ENCODE assay signal across 1 cellular context in the genomic region with DNA sequence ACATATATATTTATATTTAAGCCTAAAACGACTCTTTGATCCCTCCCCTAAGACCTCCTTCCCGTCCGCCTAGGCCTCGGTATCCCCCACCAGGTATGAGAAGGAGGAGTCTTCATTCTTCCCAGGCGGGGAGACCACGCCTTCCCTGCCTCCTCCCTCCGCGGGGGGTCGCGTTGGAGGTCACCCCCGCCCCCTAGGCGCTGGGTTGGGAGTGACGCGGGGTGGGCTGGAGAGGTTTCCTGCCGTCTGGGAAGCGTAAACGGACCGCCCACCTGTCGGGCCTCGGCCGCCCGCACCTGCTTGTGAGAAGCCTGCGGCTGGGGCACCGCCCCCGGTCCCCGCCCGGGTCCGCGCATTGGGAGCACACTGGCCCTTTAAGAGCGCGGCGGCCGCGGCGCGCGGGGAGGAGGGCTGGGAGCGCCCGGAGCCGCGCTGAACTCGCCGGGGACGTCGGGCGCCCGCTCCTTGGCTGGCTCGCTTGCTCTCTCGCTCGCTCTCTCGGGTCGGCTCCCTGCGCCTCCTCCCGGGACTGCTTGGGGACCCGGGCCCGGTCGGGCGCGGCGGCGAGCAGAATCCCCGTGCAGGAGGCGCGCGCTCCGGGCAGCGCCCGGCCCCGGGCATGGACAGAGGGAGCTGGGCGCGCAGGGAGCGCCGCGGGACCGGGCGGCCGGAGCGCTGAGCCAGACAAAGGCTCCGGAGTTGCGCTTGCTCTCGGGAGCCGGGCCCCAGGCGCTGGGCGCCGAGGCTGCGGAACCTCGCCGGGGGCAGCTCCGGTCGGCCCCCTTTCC.
TF ChIP-seq lines count a peak whose summit lies in the region.

A gene (plus strand): TSS at position 404 of the 788 bp plus-strand sequence. CDS start 597 bp downstream, outside the sequence.

TF ChIP-seq in WTC11, 78 proteins besides CTCF, POLR2A, EP300 and RAD21 (continued from another document):
- TF ChIP-seq, protein P1, sequence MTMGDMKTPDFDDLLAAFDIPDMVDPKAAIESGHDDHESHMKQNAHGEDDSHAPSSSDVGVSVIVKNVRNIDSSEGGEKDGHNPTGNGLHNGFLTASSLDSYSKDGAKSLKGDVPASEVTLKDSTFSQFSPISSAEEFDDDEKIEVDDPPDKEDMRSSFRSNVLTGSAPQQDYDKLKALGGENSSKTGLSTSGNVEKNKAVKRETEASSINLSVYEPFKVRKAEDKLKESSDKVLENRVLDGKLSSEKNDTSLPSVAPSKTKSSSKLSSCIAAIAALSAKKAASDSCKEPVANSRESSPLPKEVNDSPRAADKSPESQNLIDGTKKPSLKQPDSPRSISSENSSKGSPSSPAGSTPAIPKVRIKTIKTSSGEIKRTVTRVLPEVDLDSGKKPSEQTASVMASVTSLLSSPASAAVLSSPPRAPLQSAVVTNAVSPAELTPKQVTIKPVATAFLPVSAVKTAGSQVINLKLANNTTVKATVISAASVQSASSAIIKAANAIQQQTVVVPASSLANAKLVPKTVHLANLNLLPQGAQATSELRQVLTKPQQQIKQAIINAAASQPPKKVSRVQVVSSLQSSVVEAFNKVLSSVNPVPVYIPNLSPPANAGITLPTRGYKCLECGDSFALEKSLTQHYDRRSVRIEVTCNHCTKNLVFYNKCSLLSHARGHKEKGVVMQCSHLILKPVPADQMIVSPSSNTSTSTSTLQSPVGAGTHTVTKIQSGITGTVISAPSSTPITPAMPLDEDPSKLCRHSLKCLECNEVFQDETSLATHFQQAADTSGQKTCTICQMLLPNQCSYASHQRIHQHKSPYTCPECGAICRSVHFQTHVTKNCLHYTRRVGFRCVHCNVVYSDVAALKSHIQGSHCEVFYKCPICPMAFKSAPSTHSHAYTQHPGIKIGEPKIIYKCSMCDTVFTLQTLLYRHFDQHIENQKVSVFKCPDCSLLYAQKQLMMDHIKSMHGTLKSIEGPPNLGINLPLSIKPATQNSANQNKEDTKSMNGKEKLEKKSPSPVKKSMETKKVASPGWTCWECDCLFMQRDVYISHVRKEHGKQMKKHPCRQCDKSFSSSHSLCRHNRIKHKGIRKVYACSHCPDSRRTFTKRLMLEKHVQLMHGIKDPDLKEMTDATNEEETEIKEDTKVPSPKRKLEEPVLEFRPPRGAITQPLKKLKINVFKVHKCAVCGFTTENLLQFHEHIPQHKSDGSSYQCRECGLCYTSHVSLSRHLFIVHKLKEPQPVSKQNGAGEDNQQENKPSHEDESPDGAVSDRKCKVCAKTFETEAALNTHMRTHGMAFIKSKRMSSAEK (CRISPR knock-in tag; IDR thresholded peaks at IDR 0.05; ENCODE audit: borderline replicate concordance), result no peak
- TF ChIP-seq ZNF232 (CRISPR knock-in tag; IDR thresholded peaks at IDR 0.05) (peak; percentile 58; the same call in 1 of the 2 replicates), SP1 (CRISPR knock-in tag; conservative IDR thresholded peaks at IDR 0.05) (peak; percentile 90), MXD4 (CRISPR knock-in tag; IDR thresholded peaks at IDR 0.05; ENCODE audit: borderline replicate concordance) (no peak), ZNF121 (CRISPR knock-in tag; IDR thresholded peaks at IDR 0.05) (no peak), CREM (CRISPR knock-in tag; IDR thresholded peaks at IDR 0.05) (0 out of 2 replicates have a peak, but pooled peaks have one; percentile 33), ZNF423 (CRISPR knock-in tag; IDR thresholded peaks at IDR 0.05) (peak; percentile 46; the same call in 1 of the 2 replicates), ETV6 (CRISPR knock-in tag; IDR thresholded peaks at IDR 0.05) (peak; percentile 82), TCF7 (CRISPR knock-in tag; IDR thresholded peaks at IDR 0.05; ENCODE audit: low read depth) (no peak), FOXK1 (CRISPR knock-in tag; IDR thresholded peaks at IDR 0.05) (0 out of 2 replicates have a peak, but pooled peaks have one; percentile 17), TEAD1 (CRISPR knock-in tag; IDR thresholded peaks at IDR 0.05) (peak; percentile 61)
- TF ChIP-seq, protein P2, sequence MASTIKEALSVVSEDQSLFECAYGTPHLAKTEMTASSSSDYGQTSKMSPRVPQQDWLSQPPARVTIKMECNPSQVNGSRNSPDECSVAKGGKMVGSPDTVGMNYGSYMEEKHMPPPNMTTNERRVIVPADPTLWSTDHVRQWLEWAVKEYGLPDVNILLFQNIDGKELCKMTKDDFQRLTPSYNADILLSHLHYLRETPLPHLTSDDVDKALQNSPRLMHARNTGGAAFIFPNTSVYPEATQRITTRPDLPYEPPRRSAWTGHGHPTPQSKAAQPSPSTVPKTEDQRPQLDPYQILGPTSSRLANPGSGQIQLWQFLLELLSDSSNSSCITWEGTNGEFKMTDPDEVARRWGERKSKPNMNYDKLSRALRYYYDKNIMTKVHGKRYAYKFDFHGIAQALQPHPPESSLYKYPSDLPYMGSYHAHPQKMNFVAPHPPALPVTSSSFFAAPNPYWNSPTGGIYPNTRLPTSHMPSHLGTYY (CRISPR knock-in tag; IDR thresholded peaks at IDR 0.05), result no peak
- TF ChIP-seq, protein P3, sequence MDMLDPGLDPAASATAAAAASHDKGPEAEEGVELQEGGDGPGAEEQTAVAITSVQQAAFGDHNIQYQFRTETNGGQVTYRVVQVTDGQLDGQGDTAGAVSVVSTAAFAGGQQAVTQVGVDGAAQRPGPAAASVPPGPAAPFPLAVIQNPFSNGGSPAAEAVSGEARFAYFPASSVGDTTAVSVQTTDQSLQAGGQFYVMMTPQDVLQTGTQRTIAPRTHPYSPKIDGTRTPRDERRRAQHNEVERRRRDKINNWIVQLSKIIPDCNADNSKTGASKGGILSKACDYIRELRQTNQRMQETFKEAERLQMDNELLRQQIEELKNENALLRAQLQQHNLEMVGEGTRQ (CRISPR knock-in tag; IDR thresholded peaks at IDR 0.05), result 0 out of 2 replicates have a peak, but pooled peaks have one; percentile 1
- TF ChIP-seq, protein P4, sequence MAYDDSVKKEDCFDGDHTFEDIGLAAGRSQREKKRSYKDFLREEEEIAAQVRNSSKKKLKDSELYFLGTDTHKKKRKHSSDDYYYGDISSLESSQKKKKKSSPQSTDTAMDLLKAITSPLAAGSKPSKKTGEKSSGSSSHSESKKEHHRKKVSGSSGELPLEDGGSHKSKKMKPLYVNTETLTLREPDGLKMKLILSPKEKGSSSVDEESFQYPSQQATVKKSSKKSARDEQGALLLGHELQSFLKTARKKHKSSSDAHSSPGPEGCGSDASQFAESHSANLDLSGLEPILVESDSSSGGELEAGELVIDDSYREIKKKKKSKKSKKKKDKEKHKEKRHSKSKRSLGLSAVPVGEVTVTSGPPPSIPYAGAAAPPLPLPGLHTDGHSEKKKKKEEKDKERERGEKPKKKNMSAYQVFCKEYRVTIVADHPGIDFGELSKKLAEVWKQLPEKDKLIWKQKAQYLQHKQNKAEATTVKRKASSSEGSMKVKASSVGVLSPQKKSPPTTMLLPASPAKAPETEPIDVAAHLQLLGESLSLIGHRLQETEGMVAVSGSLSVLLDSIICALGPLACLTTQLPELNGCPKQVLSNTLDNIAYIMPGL (CRISPR knock-in tag; IDR thresholded peaks at IDR 0.05), result peak; percentile 85; the same call in 1 of the 2 replicates
- TF ChIP-seq, protein P5, sequence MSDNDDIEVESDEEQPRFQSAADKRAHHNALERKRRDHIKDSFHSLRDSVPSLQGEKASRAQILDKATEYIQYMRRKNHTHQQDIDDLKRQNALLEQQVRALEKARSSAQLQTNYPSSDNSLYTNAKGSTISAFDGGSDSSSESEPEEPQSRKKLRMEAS (CRISPR knock-in tag; IDR thresholded peaks at IDR 0.05), result peak; percentile 61
- TF ChIP-seq, protein P6, sequence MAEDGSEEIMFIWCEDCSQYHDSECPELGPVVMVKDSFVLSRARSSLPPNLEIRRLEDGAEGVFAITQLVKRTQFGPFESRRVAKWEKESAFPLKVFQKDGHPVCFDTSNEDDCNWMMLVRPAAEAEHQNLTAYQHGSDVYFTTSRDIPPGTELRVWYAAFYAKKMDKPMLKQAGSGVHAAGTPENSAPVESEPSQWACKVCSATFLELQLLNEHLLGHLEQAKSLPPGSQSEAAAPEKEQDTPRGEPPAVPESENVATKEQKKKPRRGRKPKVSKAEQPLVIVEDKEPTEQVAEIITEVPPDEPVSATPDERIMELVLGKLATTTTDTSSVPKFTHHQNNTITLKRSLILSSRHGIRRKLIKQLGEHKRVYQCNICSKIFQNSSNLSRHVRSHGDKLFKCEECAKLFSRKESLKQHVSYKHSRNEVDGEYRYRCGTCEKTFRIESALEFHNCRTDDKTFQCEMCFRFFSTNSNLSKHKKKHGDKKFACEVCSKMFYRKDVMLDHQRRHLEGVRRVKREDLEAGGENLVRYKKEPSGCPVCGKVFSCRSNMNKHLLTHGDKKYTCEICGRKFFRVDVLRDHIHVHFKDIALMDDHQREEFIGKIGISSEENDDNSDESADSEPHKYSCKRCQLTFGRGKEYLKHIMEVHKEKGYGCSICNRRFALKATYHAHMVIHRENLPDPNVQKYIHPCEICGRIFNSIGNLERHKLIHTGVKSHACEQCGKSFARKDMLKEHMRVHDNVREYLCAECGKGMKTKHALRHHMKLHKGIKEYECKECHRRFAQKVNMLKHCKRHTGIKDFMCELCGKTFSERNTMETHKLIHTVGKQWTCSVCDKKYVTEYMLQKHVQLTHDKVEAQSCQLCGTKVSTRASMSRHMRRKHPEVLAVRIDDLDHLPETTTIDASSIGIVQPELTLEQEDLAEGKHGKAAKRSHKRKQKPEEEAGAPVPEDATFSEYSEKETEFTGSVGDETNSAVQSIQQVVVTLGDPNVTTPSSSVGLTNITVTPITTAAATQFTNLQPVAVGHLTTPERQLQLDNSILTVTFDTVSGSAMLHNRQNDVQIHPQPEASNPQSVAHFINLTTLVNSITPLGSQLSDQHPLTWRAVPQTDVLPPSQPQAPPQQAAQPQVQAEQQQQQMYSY (CRISPR knock-in tag; IDR thresholded peaks at IDR 0.05), result no peak
- TF ChIP-seq, protein P7, sequence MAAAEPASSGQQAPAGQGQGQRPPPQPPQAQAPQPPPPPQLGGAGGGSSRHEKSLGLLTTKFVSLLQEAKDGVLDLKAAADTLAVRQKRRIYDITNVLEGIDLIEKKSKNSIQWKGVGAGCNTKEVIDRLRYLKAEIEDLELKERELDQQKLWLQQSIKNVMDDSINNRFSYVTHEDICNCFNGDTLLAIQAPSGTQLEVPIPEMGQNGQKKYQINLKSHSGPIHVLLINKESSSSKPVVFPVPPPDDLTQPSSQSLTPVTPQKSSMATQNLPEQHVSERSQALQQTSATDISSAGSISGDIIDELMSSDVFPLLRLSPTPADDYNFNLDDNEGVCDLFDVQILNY (CRISPR knock-in tag; IDR thresholded peaks at IDR 0.05), result peak; percentile 54; the same call in 1 of the 2 replicates
